ENCODE assay signal across 8 cellular contexts in genomic region chr7:105012503-105013282, GRCh38. TPM values are rescaled to one million over a fixed set of nuclear protein-coding genes. Genes with fewer than 3 reads are reported as not detected.
DNase-seq lines count a peak whose midpoint lies in the region; ATAC-seq and TF ChIP-seq lines count a peak whose summit lies in the region.

No MANE protein-coding gene starts in this region.

- H3K4me3 ChIP-seq in fibroblast of mammary gland (ENCODE audit: control insufficient read depth, low read depth, low read length) = peak overlapping the region; percentile 94

- H3K27ac Mint-ChIP-seq in activated T-helper 2 cell treated with anti-CD3 and anti-CD28 coated beads, Interferon-gamma antibody, Interleukin-2, Interleukin-4, amounts not matched to agents 10 μg/mL and 5 μg/mL and 100 μg/mL, durations not matched to agents 14 hours and 24 hours and 36 hours = peak overlapping the region; percentile 100
- peak overlapping the region; percentile 99 to 100 (median 100) for H3K27ac Mint-ChIP-seq in naive thymus-derived CD8-positive, alpha-beta T cell
- H3K27ac Mint-ChIP-seq in stimulated activated naive B cell treated with anti-CD40 and anti-IgM and Interleukin-4, amounts not matched to agents 10 μg/mL and 1 μg/mL and 100 μg/mL, for 72 hours = peak overlapping the region; percentile 100

- H3K27me3 Mint-ChIP-seq in activated T-helper 2 cell treated with anti-CD3 and anti-CD28 coated beads, Interferon-gamma antibody, Interleukin-2, Interleukin-4, amounts not matched to agents 10 μg/mL and 5 μg/mL and 100 μg/mL, durations not matched to agents 14 hours and 24 hours and 36 hours (ENCODE audit: low read depth) = no peaks in the 10 kb centered on the region
- H3K27me3 Mint-ChIP-seq in naive thymus-derived CD8-positive, alpha-beta T cell = peaks cover 0 to 12% (median 0%) of the 10 kb centered on the region in 5 donors
- no peaks in the 10 kb centered on the region for H3K27me3 Mint-ChIP-seq in stimulated activated naive B cell treated with anti-CD40 and anti-IgM and Interleukin-4, amounts not matched to agents 10 μg/mL and 1 μg/mL and 100 μg/mL, for 72 hours

- TF ChIP-seq CTCF in fibroblast of mammary gland (conservative IDR thresholded peaks at IDR 0.05; ENCODE audit: control insufficient read depth, insufficient read depth, low read depth, low read length) = no peak

- H3K4me3 Mint-ChIP-seq in activated T-helper 2 cell treated with anti-CD3 and anti-CD28 coated beads, Interferon-gamma antibody, Interleukin-2, Interleukin-4, amounts not matched to agents 10 μg/mL and 5 μg/mL and 100 μg/mL, durations not matched to agents 14 hours and 24 hours and 36 hours (ENCODE audit: low read depth) = peak overlapping the region; percentile 91
- peak overlapping the region; percentile 94 to 100 (median 98) for H3K4me3 Mint-ChIP-seq in naive thymus-derived CD8-positive, alpha-beta T cell
- H3K4me3 Mint-ChIP-seq in stimulated activated naive B cell treated with anti-CD40 and anti-IgM and Interleukin-4, amounts not matched to agents 10 μg/mL and 1 μg/mL and 100 μg/mL, for 72 hours = peak overlapping the region; percentile 95 to 98

- peaks cover 38% of the 10 kb centered on the region for H3K4me1 Mint-ChIP-seq in activated T-helper 2 cell treated with anti-CD3 and anti-CD28 coated beads, Interferon-gamma antibody, Interleukin-2, Interleukin-4, amounts not matched to agents 10 μg/mL and 5 μg/mL and 100 μg/mL, durations not matched to agents 14 hours and 24 hours and 36 hours (ENCODE audit: low read depth)
- H3K4me1 Mint-ChIP-seq in naive thymus-derived CD8-positive, alpha-beta T cell = peaks cover 28 to 57% (median 44%) of the 10 kb centered on the region in 4 donors
- peaks cover 20 to 46% of the 10 kb centered on the region in 2 donors for H3K4me1 Mint-ChIP-seq in stimulated activated naive B cell treated with anti-CD40 and anti-IgM and Interleukin-4, amounts not matched to agents 10 μg/mL and 1 μg/mL and 100 μg/mL, for 72 hours

- H3K9me3 Mint-ChIP-seq in activated T-helper 2 cell treated with anti-CD3 and anti-CD28 coated beads, Interferon-gamma antibody, Interleukin-2, Interleukin-4, amounts not matched to agents 10 μg/mL and 5 μg/mL and 100 μg/mL, durations not matched to agents 14 hours and 24 hours and 36 hours = no peaks in the 10 kb centered on the region
- H3K9me3 Mint-ChIP-seq in naive thymus-derived CD8-positive, alpha-beta T cell = peaks cover 0 to 9% (median 0%) of the 10 kb centered on the region in 9 donors
- no peaks in the 10 kb centered on the region for H3K9me3 Mint-ChIP-seq in stimulated activated naive B cell treated with anti-CD40 and anti-IgM and Interleukin-4, amounts not matched to agents 10 μg/mL and 1 μg/mL and 100 μg/mL, for 72 hours

- intact Hi-C loops in activated T-helper 2 cell treated with anti-CD3 and anti-CD28 coated beads, Interferon-gamma antibody, Interleukin-2, Interleukin-4, amounts not matched to agents 10 μg/mL and 5 μg/mL and 100 μg/mL, durations not matched to agents 14 hours and 24 hours and 36 hours (cut with micrococcal nuclease) = loop anchor here (1.0 to 5.0 kb wide), 7 partner anchors 9 to 1272 kb away; partner anchors contain the start of gene NAMPT

- peak; percentile 71 to 73 for ATAC-seq in naive thymus-derived CD8-positive, alpha-beta T cell
- ATAC-seq in stimulated activated naive B cell treated with anti-CD40 and anti-IgM and Interleukin-4, amounts not matched to agents 10 μg/mL and 1 μg/mL and 100 μg/mL, for 72 hours (replicated peaks) = peak; percentile 76 to 79

- DNase-seq in EH (ENCODE audit: low read depth) (peak; percentile 99), GOT3 (lab: John Stamatoyannopoulos, UW) (peak; percentile 95), LHCN-M2 (ENCODE audit: low read depth) (peak; percentile 99), RPMI7951 (ENCODE audit: low read depth) (peak; percentile 98), fibroblast of mammary gland (ENCODE audit: low read depth) (peak; percentile 97)
- DNase-seq in activated T-helper 2 cell treated with anti-CD3 and anti-CD28 coated beads, Interferon-gamma antibody, Interleukin-2, Interleukin-4, amounts not matched to agents 10 μg/mL and 5 μg/mL and 100 μg/mL, durations not matched to agents 14 hours and 24 hours and 36 hours (ENCODE audit: low spot score) = peak; percentile 98
- DNase-seq in naive thymus-derived CD8-positive, alpha-beta T cell = peak; percentile 98 to 100 (median 99)
- DNase-seq in stimulated activated naive B cell treated with anti-CD40 and anti-IgM and Interleukin-4, amounts not matched to agents 10 μg/mL and 1 μg/mL and 100 μg/mL, for 72 hours = peak; percentile 100

- POLR2A ChIA-PET in naive thymus-derived CD8-positive, alpha-beta T cell (lab: Charles Lee) = interaction anchor here (0.7 to 14.6 kb wide), 26 partner anchors 9 to 1668 kb away, joined by 3 to 500 read pairs (median 5); partner anchors contain the start of genes DNAJC2, RINT1, SRPK2 and SYPL1

- H3K36me3 Mint-ChIP-seq in activated T-helper 2 cell treated with anti-CD3 and anti-CD28 coated beads, Interferon-gamma antibody, Interleukin-2, Interleukin-4, amounts not matched to agents 10 μg/mL and 5 μg/mL and 100 μg/mL, durations not matched to agents 14 hours and 24 hours and 36 hours (ENCODE audit: low read depth) = peaks cover 85% of the 10 kb centered on the region
- peaks cover 9 to 34% (median 16%) of the 10 kb centered on the region in 3 donors for H3K36me3 Mint-ChIP-seq in naive thymus-derived CD8-positive, alpha-beta T cell
- peaks cover 54 to 65% of the 10 kb centered on the region in 2 donors for H3K36me3 Mint-ChIP-seq in stimulated activated naive B cell treated with anti-CD40 and anti-IgM and Interleukin-4, amounts not matched to agents 10 μg/mL and 1 μg/mL and 100 μg/mL, for 72 hours

RNA-seq across cellular contexts. Expression of gene KMT2E, which starts 1.3 kb away (rescaled TPM):
- total RNA-seq in LHCN-M2 (2014; rRNA removed) = 51.9 and 52.1 TPM in 2 replicates
- polyA plus RNA-seq in LHCN-M2 (2012) = 23.3 TPM
- 39.3 and 63.4 TPM in 2 replicates for total RNA-seq in RPMI7951 (2014; rRNA removed; shearing (Covaris generic))
- total RNA-seq in activated T-helper 2 cell treated with anti-CD3 and anti-CD28 coated beads, Interferon-gamma antibody, Interleukin-2, Interleukin-4, amounts not matched to agents 10 μg/mL and 5 μg/mL and 100 μg/mL, durations not matched to agents 14 hours and 24 hours and 36 hours = 134 and 135 TPM in 2 replicates
- total RNA-seq in naive thymus-derived CD8-positive, alpha-beta T cell = 100 to 1,000 TPM; 186 to 188 TPM
- polyA plus RNA-seq in naive thymus-derived CD8-positive, alpha-beta T cell = 100 to 1,000 TPM; 119 to 193 (median 140) TPM

Comparison
In these comparisons a context has a peak if more than half of its experiments do, and no peak if none do; other contexts are left out.
1. Peak in every context shown above with its lines: DNase-seq, ATAC-seq and H3K4me3 ChIP-seq.